14 cellular contexts compared by ENCODE assay signal in genomic region chr1:202282596-202283283, GRCh38. TPM values are rescaled to one million over a fixed set of nuclear protein-coding genes. Genes with fewer than 3 reads are reported as not detected.
DNase-seq lines count a peak whose midpoint lies in the region; ATAC-seq and TF ChIP-seq lines count a peak whose summit lies in the region.
"Had no signal": no experiment of that assay in that cellular context is flagged by ENCODE, and none has a peak within 500 bp of the region (broad histone marks: within the 10 kb centered on the region; RNA-seq: fewer than 3 reads in every experiment).

No MANE protein-coding gene starts in this region.

- 83 to 94% methylated on average over 7 of the region's 7 CpGs for WGBS in GM23248 (ENCODE audit: low coverage in 1 of 2, low lambda C conversion rate in 2 of 2, missing lambda C conversion rate in 2 of 2), 2 experiments
- WGBS in spleen, 5 donors = 74 to 88% (median 83%) methylated on average over 6 to 7 of the region's 7 CpGs

- H3K4me1 ChIP-seq in GM23248 (ENCODE audit: insufficient read depth) (peaks cover 55% of the 10 kb centered on the region), spleen (peaks cover 25 to 73% (median 36%) of the 10 kb centered on the region in 6 donors)
- H3K4me1 ChIP-seq: parathyroid adenoma had no signal

- in situ Hi-C loops in GM23248 (cut with MboI) = no loop called here

- H3K27ac ChIP-seq in GM23248 (no peak overlapping the region), epithelial cell of prostate (peak overlapping the region; percentile 27), spleen (peak overlapping the region in 5 of 8 donors; percentile 30 to 69 (median 56))
- H3K27ac ChIP-seq: left lung, parathyroid adenoma, SJCRH30, suprapubic skin had no signal

- DNase-seq in GM23248 (no peak), RPMI8226 (peak; percentile 25), epithelial cell of prostate (ENCODE audit: low read depth, low spot score) (no peak), spleen (peak; percentile 51), NCI-H2029 treated with DMSO at 0.1 percent for 48 hours (lab: John Stamatoyannopoulos, UW) (no peak), NOMO-1 treated with dmso at 0.1 percent for 144 hours (lab: John Stamatoyannopoulos, UW; ENCODE audit: unreplicated experiment) (no peak)
- DNase-seq: amygdala, NCI-H1694 had no signal

- no peaks in the 10 kb centered on the region for H3K79me2 ChIP-seq in GM23248 (ENCODE audit: insufficient read depth)
- H3K79me2 ChIP-seq: parathyroid adenoma had no signal

- H3K27me3 ChIP-seq in GM23248 (replicated peaks; ENCODE audit: insufficient read depth) (no peaks in the 10 kb centered on the region), spleen (replicated peaks in 1 of 7) (peaks cover 0 to 11% (median 0%) of the 10 kb centered on the region in 7 donors)
- H3K27me3 ChIP-seq: SJCRH30, suprapubic skin had no signal

- H3K9ac ChIP-seq in GM23248 = no peak overlapping the region
- H3K9ac ChIP-seq: parathyroid adenoma had no signal

- H3K4me2 ChIP-seq in GM23248 (ENCODE audit: unreplicated experiment) = peak overlapping the region; percentile 39

- no peak for ATAC-seq in HG03521 (IDR thresholded peaks at IDR 0.05; ENCODE audit: unreplicated experiment)

- no peak for TF ChIP-seq POLR2A in spleen (IDR thresholded peaks at IDR 0.05)

- TF ChIP-seq CTCF in spleen (IDR thresholded peaks at IDR 0.05 in 8 of 11, conservative IDR thresholded peaks at IDR 0.05 in 3 of 11) = no peak

- intact Hi-C loops in spleen (cut with DNase I; ENCODE audit: low total_unique reads) = no loop called here

- H3K9me3 ChIP-seq in GM23248 (ENCODE audit: low read depth) (no peaks in the 10 kb centered on the region), spleen (no peaks in the 10 kb centered on the region)
- H3K9me3 ChIP-seq: left lung, SJCRH30, suprapubic skin had no signal

- no peak overlapping the region for H3K4me3 ChIP-seq in GM23248
- no peak overlapping the region for H3K4me3 ChIP-seq in spleen
- H3K4me3 ChIP-seq: left lung, SJCRH30, skin epidermis, suprapubic skin had no signal

- H3K36me3 ChIP-seq in GM23248 (ENCODE audit: low read depth) (no peaks in the 10 kb centered on the region), spleen (no peaks in the 10 kb centered on the region)
- H3K36me3 ChIP-seq: left lung, SJCRH30, suprapubic skin had no signal

- H3F3A ChIP-seq in GM23248 (ENCODE audit: insufficient read depth) = peaks cover 39% of the 10 kb centered on the region

- H3K9me2 ChIP-seq in GM23248 (ENCODE audit: insufficient read depth) = no peaks in the 10 kb centered on the region

- no peak overlapping the region for H2AFZ ChIP-seq in GM23248
- H2AFZ ChIP-seq: parathyroid adenoma had no signal

- no peaks in the 10 kb centered on the region for H4K20me1 ChIP-seq in GM23248 (ENCODE audit: insufficient read depth)

RNA-seq across cellular contexts. Expression of gene UBE2T, which starts 59.0 kb away (rescaled TPM):
- 12.5 and 18.9 TPM in 2 replicates for total RNA-seq in GM23248 (2014; rRNA removed; shearing (Covaris generic))
- 39.6 and 41.1 TPM in 2 replicates for polyA plus RNA-seq in GM23248 (2016; fragmentation: Nextera tagmentation; extraction: Ambion mirVana)
- 10 to 100 TPM in 1 of 7 donors, 1 to 10 TPM in 6; 1.2 to 15.3 (median 5.2) TPM for total RNA-seq in spleen
- polyA plus RNA-seq in spleen = 10 to 100 TPM in 1 of 3 donors, 1 to 10 TPM in 2; 5.0 to 16.2 (median 9.8) TPM

Comparison
In these comparisons a context has a peak if more than half of its experiments do, and no peak if none do; other contexts are left out.
1. DNase-seq: peak in RPMI8226 (single experiment) and spleen (single experiment); none in GM23248 (single experiment), epithelial cell of prostate (single experiment), NCI-H2029 treated with DMSO at 0.1 percent for 48 hours (single experiment) and NOMO-1 treated with dmso at 0.1 percent for 144 hours (single experiment).